8 cellular contexts compared by ENCODE assay signal in genomic region chr3:9916346-9916733, GRCh38. TPM values are rescaled to one million over a fixed set of nuclear protein-coding genes. Genes with fewer than 3 reads are reported as not detected.
A peak's percentile ranks its signal among the peaks of the same experiment; 100 is the strongest.
DNase-seq lines count a peak whose midpoint lies in the region; ATAC-seq and TF ChIP-seq lines count a peak whose summit lies in the region.

No MANE protein-coding gene starts in this region.

- ATAC-seq in GM23338 (no peak; the same call in 2 of the 3 replicates), gastroesophageal sphincter (peak; percentile 26), GM21515 (IDR thresholded peaks at IDR 0.05; ENCODE audit: unreplicated experiment) (no peak), GM21390 (IDR thresholded peaks at IDR 0.05; ENCODE audit: unreplicated experiment) (no peak)

- H3K4me1 ChIP-seq in GM23338 (ENCODE audit: insufficient read depth) = peaks cover 17% of the 10 kb centered on the region
- H3K4me1 ChIP-seq in gastroesophageal sphincter = peaks cover 0 to 57% (median 20%) of the 10 kb centered on the region in 3 donors
- peaks cover 32 to 36% (median 33%) of the 10 kb centered on the region in 3 donors for H3K4me1 ChIP-seq in skeletal muscle tissue (ENCODE audit: control insufficient read depth in 3 of 3, insufficient read depth in 3 of 3, low read length in 3 of 3)

- H3K36me3 ChIP-seq in GM23338 (ENCODE audit: insufficient read depth) (no peaks in the 10 kb centered on the region), gastroesophageal sphincter (peaks cover 0 to 22% of the 10 kb centered on the region in 2 donors), skeletal muscle tissue (ENCODE audit: control insufficient read depth in 3 of 3, insufficient read depth in 3 of 3, low read length in 3 of 3) (peaks cover 4 to 5% (median 4%) of the 10 kb centered on the region in 3 donors)

- H3K27me3 Mint-ChIP-seq in GM23338 (ENCODE audit: insufficient read depth, low read depth, poor library complexity) = peaks cover 8% of the 10 kb centered on the region

- no peak for TF ChIP-seq POLR2A in gastroesophageal sphincter (IDR thresholded peaks at IDR 0.05)

- H3K9me2 ChIP-seq in GM23338 (ENCODE audit: insufficient read depth) = 0 out of 2 replicates have a peak, but pooled peaks cover 4% of the 10 kb centered on the region

- TF ChIP-seq CTCF in GM23338 (conservative IDR thresholded peaks at IDR 0.05; ENCODE audit: low read depth in 2 of 2) = no peak
- TF ChIP-seq CTCF in WI38 (IDR thresholded peaks at IDR 0.05; ENCODE audit: low read depth, low read length) = no peak
- TF ChIP-seq CTCF in gastroesophageal sphincter (IDR thresholded peaks at IDR 0.05) = no peak

- H3K27me3 ChIP-seq in GM23338 (ENCODE audit: insufficient read depth) (peaks cover 12% of the 10 kb centered on the region; the same call in 1 of the 2 replicates), gastroesophageal sphincter (no peaks in the 10 kb centered on the region), skeletal muscle tissue (ENCODE audit: control insufficient read depth in 3 of 3, insufficient read depth in 3 of 3, low read length in 3 of 3) (no peaks in the 10 kb centered on the region)

- WGBS in gastroesophageal sphincter (ENCODE audit: low coverage in 1 of 2), 2 donors = 11 to 47% methylated on average over 3 to 4 of the region's 7 CpGs

- no peak overlapping the region for H3K27ac Mint-ChIP-seq in GM23338

- peak overlapping the region; percentile 77 for H3K4me3 Mint-ChIP-seq in GM23338

- no peaks in the 10 kb centered on the region for H3K9me3 ChIP-seq in gastroesophageal sphincter
- no peaks in the 10 kb centered on the region for H3K9me3 ChIP-seq in skeletal muscle tissue (ENCODE audit: control insufficient read depth in 3 of 3, low read length in 3 of 3)

- H3K27ac ChIP-seq in GM23338 (ENCODE audit: low read depth) = no peak overlapping the region
- peak overlapping the region; percentile 81 to 96 (median 92) for H3K27ac ChIP-seq in gastroesophageal sphincter
- H3K27ac ChIP-seq in skeletal muscle tissue (ENCODE audit: low read depth, low read length) = peak overlapping the region; percentile 70

- H3K9ac ChIP-seq in skeletal muscle tissue (ENCODE audit: low read depth in 1 of 3, low read length in 3 of 3) = peak overlapping the region; percentile 86 to 88 (median 86)

- H2AFZ ChIP-seq in GM23338 = peak overlapping the region; percentile 16; the same call in 1 of the 2 replicates

- no peak for TF ChIP-seq EP300 in gastroesophageal sphincter (IDR thresholded peaks at IDR 0.05)

- H3K4me2 ChIP-seq in GM23338 = peak overlapping the region; percentile 84

- H3K9me3 Mint-ChIP-seq in GM23338 = peaks cover 13% of the 10 kb centered on the region

- no peaks in the 10 kb centered on the region for H4K20me1 ChIP-seq in GM23338 (replicated peaks; ENCODE audit: insufficient read depth)

- no peaks in the 10 kb centered on the region for H3K79me2 ChIP-seq in GM23338 (replicated peaks; ENCODE audit: insufficient read depth)

- peaks cover 13% of the 10 kb centered on the region for H3K36me3 Mint-ChIP-seq in GM23338 (ENCODE audit: low read depth)

- H3K4me3 ChIP-seq in GM23338 (peak overlapping the region; percentile 48), WI38 (ENCODE audit: low read depth, low read length) (peak overlapping the region; percentile 70), gastroesophageal sphincter (peak overlapping the region; percentile 49 to 65), skeletal muscle tissue (ENCODE audit: low read length in 3 of 3) (peak overlapping the region; percentile 67 to 82 (median 79))

- peak; percentile 24 for DNase-seq in GM23338 (ENCODE audit: low spot score)
- DNase-seq in kidney tubule cell (ENCODE audit: low spot score) = no peak
- no peak for DNase-seq in HUDEP-2 (lab: John Stamatoyannopoulos, UW; ENCODE audit: unreplicated experiment in 76 of 76)

- peaks cover 16% of the 10 kb centered on the region for H3K4me1 Mint-ChIP-seq in GM23338

- H3F3A ChIP-seq in GM23338 (replicated peaks; ENCODE audit: low read depth) = 0 out of 2 replicates have a peak, but pooled peaks cover 5% of the 10 kb centered on the region

TF ChIP-seq in GM23338, 12 proteins besides CTCF, POLR2A, EP300 and RAD21 (continues in another document):
- TF ChIP-seq ZNF114 (CRISPR knock-in tag; IDR thresholded peaks at IDR 0.05) (no peak), NANOG (IDR thresholded peaks at IDR 0.05; ENCODE audit: borderline replicate concordance) (no peak), ZNF462 (CRISPR knock-in tag; IDR thresholded peaks at IDR 0.05) (no peak)

RNA-seq across cellular contexts. Expression of gene IL17RC, which starts 0.6 kb away (rescaled TPM):
- 12.6 and 15.0 TPM in 2 replicates for total RNA-seq in GM23338 (2014; rRNA removed; shearing (Covaris generic))
- 8.4 and 10.2 TPM in 2 replicates for polyA plus RNA-seq in GM23338 (2016; fragmentation: Nextera tagmentation; extraction: Ambion mirVana)
- total RNA-seq in gastroesophageal sphincter = 10 to 100 TPM; 31.0 to 64.0 (median 52.8) TPM
- 12.5 TPM for total RNA-seq in skeletal muscle tissue

RNA-seq across cellular contexts. Expression of gene IL17RE, which starts 13.7 kb away (rescaled TPM):
- total RNA-seq in GM23338 (2014; rRNA removed; shearing (Covaris generic)) = 3.4 and 4.3 TPM in 2 replicates
- polyA plus RNA-seq in GM23338 (2016; fragmentation: Nextera tagmentation; extraction: Ambion mirVana) = 1.0 and 1.1 TPM in 2 replicates
- total RNA-seq in gastroesophageal sphincter = under 1 TPM; 0.47 to 0.85 (median 0.79) TPM
- total RNA-seq in skeletal muscle tissue = not detected

RNA-seq across cellular contexts. Expression of gene CRELD1, which starts 17.3 kb away (rescaled TPM):
- total RNA-seq in GM23338 (2014; rRNA removed; shearing (Covaris generic)) = 8.4 and 11.5 TPM in 2 replicates
- polyA plus RNA-seq in GM23338 (2016; fragmentation: Nextera tagmentation; extraction: Ambion mirVana) = 13.1 and 14.3 TPM in 2 replicates
- total RNA-seq in gastroesophageal sphincter = 10 to 100 TPM; 54.3 to 80.0 (median 64.6) TPM
- total RNA-seq in skeletal muscle tissue = 12.0 TPM

RNA-seq across cellular contexts. Expression of gene JAGN1, which starts 25.9 kb away (rescaled TPM):
- total RNA-seq in GM23338 (2014; rRNA removed; shearing (Covaris generic)) = 22.5 and 23.7 TPM in 2 replicates
- 27.9 and 32.0 TPM in 2 replicates for polyA plus RNA-seq in GM23338 (2016; fragmentation: Nextera tagmentation; extraction: Ambion mirVana)
- 10 to 100 TPM; 23.4 to 39.3 (median 31.7) TPM for total RNA-seq in gastroesophageal sphincter
- total RNA-seq in skeletal muscle tissue = 35.0 TPM

RNA-seq across cellular contexts. Expression of gene PRRT3, which starts 35.9 kb away (rescaled TPM):
- 5.1 and 6.9 TPM in 2 replicates for total RNA-seq in GM23338 (2014; rRNA removed; shearing (Covaris generic))
- 4.3 TPM in 2 replicates for polyA plus RNA-seq in GM23338 (2016; fragmentation: Nextera tagmentation; extraction: Ambion mirVana)
- total RNA-seq in gastroesophageal sphincter (1 to 10 TPM; 1.3 to 3.6 (median 2.7) TPM), skeletal muscle tissue (0.52 TPM)
